In genomic region chr7:1055084-1055450, GRCh38 we compare ENCODE assay signal across 8 cellular contexts. TPM values are rescaled to one million over a fixed set of nuclear protein-coding genes. Genes with fewer than 3 reads are reported as not detected.
A peak's percentile ranks its signal among the peaks of the same experiment; 100 is the strongest.
DNase-seq lines count a peak whose midpoint lies in the region; ATAC-seq, FAIRE-seq and TF ChIP-seq lines count a peak whose summit lies in the region.

No MANE protein-coding gene starts in this region.

- FAIRE-seq in GM12892 (lab: Jason Lieb, UNC) = no peak

- H3K4me3 Mint-ChIP-seq in activated CD4-positive, alpha-beta memory T cell treated with anti-CD3 and anti-CD28 coated beads, Interleukin-2, amount 10 ng/mL, durations not matched to agents 7 days and 5 days = peak overlapping the region; percentile 61

- peaks cover 31% of the 10 kb centered on the region for H3K4me1 Mint-ChIP-seq in activated CD4-positive, alpha-beta memory T cell treated with anti-CD3 and anti-CD28 coated beads, Interleukin-2, amount 10 ng/mL, durations not matched to agents 7 days and 5 days

- no peaks in the 10 kb centered on the region for H3K27me3 Mint-ChIP-seq in activated CD4-positive, alpha-beta memory T cell treated with anti-CD3 and anti-CD28 coated beads, Interleukin-2, amount 10 ng/mL, durations not matched to agents 7 days and 5 days

- TF ChIP-seq POLR2A in GM12892 (IDR thresholded peaks at IDR 0.05; ENCODE audit: low read depth, low read length) = no peak

- DNase-seq in HUDEP-2 (lab: John Stamatoyannopoulos, UW; ENCODE audit: unreplicated experiment in 76 of 76) = peak in 75 of 76 experiments; percentile 17 to 95 (median 85)
- peak; percentile 65 for DNase-seq in activated CD4-positive, alpha-beta memory T cell treated with anti-CD3 and anti-CD28 coated beads, Interleukin-2, amount 10 ng/mL, durations not matched to agents 7 days and 5 days
- peak; percentile 80 for DNase-seq in globus pallidus (ENCODE audit: low spot score)
- peak in 2 of 3 donors; percentile 20 for DNase-seq in stimulated activated CD4-positive, alpha-beta T cell treated with anti-CD3 and anti-CD28 coated beads, Interleukin-12 subunit alpha, Interleukin-12 subunit beta, amount 100 ng/mL, for 48 hours (ENCODE audit: low read depth in 2 of 3, low spot score in 1 of 3)
- DNase-seq in GM12892 (ENCODE audit: insufficient read length) = no peak
- DNase-seq in amniotic stem cell (lab: John Stamatoyannopoulos, UW) = no peak
- no peak for DNase-seq in germinal center (ENCODE audit: low spot score)

- H3K36me3 Mint-ChIP-seq in activated CD4-positive, alpha-beta memory T cell treated with anti-CD3 and anti-CD28 coated beads, Interleukin-2, amount 10 ng/mL, durations not matched to agents 7 days and 5 days (ENCODE audit: low read depth) = peaks cover 7% of the 10 kb centered on the region

- H3K9me3 Mint-ChIP-seq in activated CD4-positive, alpha-beta memory T cell treated with anti-CD3 and anti-CD28 coated beads, Interleukin-2, amount 10 ng/mL, durations not matched to agents 7 days and 5 days = no peaks in the 10 kb centered on the region

- CTCF ChIA-PET in activated CD4-positive, alpha-beta memory T cell treated with anti-CD3 and anti-CD28 coated beads, Interleukin-2, amount 10 ng/mL, durations not matched to agents 7 days and 5 days (lab: Charles Lee) = interaction anchor here (1.5 to 3.1 kb wide), 2 partner anchors 10 to 62 kb away, joined by 7 to 14 read pairs; no protein-coding TSS in a partner anchor

- peak overlapping the region; percentile 54 for H3K27ac Mint-ChIP-seq in activated CD4-positive, alpha-beta memory T cell treated with anti-CD3 and anti-CD28 coated beads, Interleukin-2, amount 10 ng/mL, durations not matched to agents 7 days and 5 days

- no peak for ATAC-seq in HG03342 (IDR thresholded peaks at IDR 0.05; ENCODE audit: unreplicated experiment)

- POLR2A ChIA-PET in activated CD4-positive, alpha-beta memory T cell treated with anti-CD3 and anti-CD28 coated beads, Interleukin-2, amount 10 ng/mL, durations not matched to agents 7 days and 5 days (lab: Charles Lee) = interaction anchor here (1.0 kb wide), 1 partner anchor 178 kb away, joined by 3 read pairs; no protein-coding TSS in a partner anchor

RNA-seq across cellular contexts. Expression of gene GPR146, which starts 10.7 kb away (rescaled TPM):
- total RNA-seq in activated CD4-positive, alpha-beta memory T cell treated with anti-CD3 and anti-CD28 coated beads, Interleukin-2, amount 10 ng/mL, durations not matched to agents 7 days and 5 days = 10 to 100 TPM; 10.0 to 10.1 TPM
- 4.1 TPM for polyA plus RNA-seq in GM12892 (2012; ENCODE audit: missing spikeins)

RNA-seq across cellular contexts. Expression of gene GPER1, which starts 32.8 kb away (rescaled TPM):
- under 1 TPM in 1 of 2 experiments, not detected in 1; 0.15 TPM for total RNA-seq in activated CD4-positive, alpha-beta memory T cell treated with anti-CD3 and anti-CD28 coated beads, Interleukin-2, amount 10 ng/mL, durations not matched to agents 7 days and 5 days
- 7.1 TPM for polyA plus RNA-seq in GM12892 (2012; ENCODE audit: missing spikeins)

Comparison
In these comparisons a context has a peak if more than half of its experiments do, and no peak if none do; other contexts are left out.
1. DNase-seq: peak in HUDEP-2 (75 of 76), activated CD4-positive, alpha-beta memory T cell treated with anti-CD3 and anti-CD28 coated beads, Interleukin-2, amount 10 ng/mL, durations not matched to agents 7 days and 5 days (single experiment), globus pallidus (single experiment) and stimulated activated CD4-positive, alpha-beta T cell treated with anti-CD3 and anti-CD28 coated beads, Interleukin-12 subunit alpha, Interleukin-12 subunit beta, amount 100 ng/mL, for 48 hours (2 of 3); none in GM12892 (single experiment), amniotic stem cell (single experiment) and germinal center (single experiment).